8 cellular contexts compared by ENCODE assay signal in the genomic region with DNA sequence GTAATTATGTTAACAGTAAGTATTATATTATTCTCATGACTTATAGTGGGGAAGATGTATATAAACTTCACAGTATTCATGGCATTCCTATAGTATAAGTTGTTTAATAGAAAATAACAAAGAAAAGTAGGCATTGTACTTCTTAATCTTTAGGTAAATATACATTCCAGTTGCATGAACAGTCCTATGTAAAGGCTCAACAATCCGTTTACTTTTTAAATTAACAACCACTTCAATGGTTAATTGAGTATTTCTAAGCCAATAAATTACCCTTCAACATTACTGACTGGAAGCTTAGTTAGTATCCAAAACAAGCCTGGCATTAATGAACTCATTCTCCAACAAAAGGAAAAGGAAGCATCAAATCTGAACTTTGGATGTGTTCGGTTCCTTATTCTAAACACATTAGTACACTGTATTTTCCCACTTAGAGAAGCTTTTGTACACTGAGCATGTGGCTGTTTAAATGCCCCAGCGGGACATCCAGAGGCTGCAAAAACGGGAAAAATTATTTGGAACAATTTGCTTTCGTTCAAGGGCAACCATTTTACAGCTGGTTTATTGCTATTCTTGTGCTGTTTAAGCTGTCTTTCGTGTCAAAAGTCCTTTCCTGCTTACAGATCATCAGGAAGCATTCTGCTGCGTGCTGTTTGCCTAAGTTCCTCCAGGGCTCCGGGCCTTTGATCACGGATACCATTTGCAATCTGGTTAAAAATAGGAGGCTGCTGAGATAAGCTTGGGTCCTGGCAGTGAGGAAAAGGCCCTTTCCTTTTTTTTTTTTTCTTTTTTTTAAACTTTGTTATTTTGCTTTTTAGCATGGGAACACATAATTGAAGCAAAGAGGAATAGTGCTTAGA.
DNase-seq lines count a peak whose midpoint lies in the region; ATAC-seq and TF ChIP-seq lines count a peak whose summit lies in the region.

No MANE protein-coding gene starts in this region.

- peaks cover 7% of the 10 kb centered on the region; the same call in 1 of the 2 replicates for H3K4me1 ChIP-seq in HAP-1
- peaks cover 0 to 19% of the 10 kb centered on the region in 2 donors for H3K4me1 ChIP-seq in right atrium auricular region

- DNase-seq in HAP-1 (ENCODE audit: low spot score in 2 of 2), result peak; percentile 61 to 72
- peak; percentile 51 for DNase-seq in UCSD-AML1 (lab: John Stamatoyannopoulos, UW; ENCODE audit: unreplicated experiment)
- peak; percentile 77 for DNase-seq in right atrium auricular region (ENCODE audit: low spot score)
- DNase-seq in sciatic nerve (ENCODE audit: low spot score), result no peak
- no peak for DNase-seq in OCI-M2 (lab: John Stamatoyannopoulos, UW; ENCODE audit: unreplicated experiment)
- no peak for DNase-seq in HUDEP-2 (lab: John Stamatoyannopoulos, UW; ENCODE audit: unreplicated experiment in 76 of 76)

- in situ Hi-C loops in HAP-1 (cut with MboI; ENCODE audit: low sequenced_read_pairs), result no loop called here

- peak overlapping the region; percentile 48 to 73 for H3K27ac ChIP-seq in right atrium auricular region

- no peaks in the 10 kb centered on the region for H3K36me3 ChIP-seq in HAP-1 (replicated peaks)
- H3K36me3 ChIP-seq in right atrium auricular region, result no peaks in the 10 kb centered on the region

- ATAC-seq in sciatic nerve, result peak; percentile 87
- ATAC-seq in activated CD4-positive, CD25-positive, alpha-beta regulatory T cell treated with anti-CD3 and anti-CD28 coated beads, Interleukin-2, amount 50 U/mL, for 24 hours, result no peak
- no peak for ATAC-seq in HG02870 (IDR thresholded peaks at IDR 0.05; ENCODE audit: unreplicated experiment)

- no peak for TF ChIP-seq CTCF in right atrium auricular region (IDR thresholded peaks at IDR 0.05)

- H3K9me3 ChIP-seq in HAP-1, result no peaks in the 10 kb centered on the region
- no peaks in the 10 kb centered on the region for H3K9me3 ChIP-seq in right atrium auricular region

- H3K4me3 ChIP-seq in HAP-1, result no peak overlapping the region; the same call in 1 of the 2 replicates
- H3K4me3 ChIP-seq in right atrium auricular region, result peak overlapping the region in 1 of 2 donors; percentile 16

- intact Hi-C loops in sciatic nerve (cut with DNase I), result no loop called here

- H3K27me3 ChIP-seq in HAP-1 (ENCODE audit: low read depth) (peaks cover 4% of the 10 kb centered on the region; the same call in 1 of the 2 replicates), right atrium auricular region (no peaks in the 10 kb centered on the region)

Comparison
In these comparisons a context has a peak if more than half of its experiments do, and no peak if none do; other contexts are left out.
1. DNase-seq: peak in HAP-1 (2 of 2), UCSD-AML1 (single experiment) and right atrium auricular region (single experiment); none in sciatic nerve (single experiment), OCI-M2 (single experiment) and HUDEP-2 (0 of 76).